ENCODE assay signal across 8 cellular contexts in genomic region chr19:48836089-48837017, GRCh38. TPM values are rescaled to one million over a fixed set of nuclear protein-coding genes. Genes with fewer than 3 reads are reported as not detected.
DNase-seq lines count a peak whose midpoint lies in the region; ATAC-seq lines count a peak whose summit lies in the region.

Gene HSD17B14 (minus strand): TSS chr19:48836491. CDS start chr19:48836411, 80 bp downstream.

- no peaks in the 10 kb centered on the region for H3K9me3 ChIP-seq in HUES64 (ENCODE audit: insufficient read depth, low read depth, low read length)

- intact Hi-C loops in left ventricle myocardium superior (cut with micrococcal nuclease) (no loop called here), sciatic nerve (cut with DNase I) (loop anchor here (5.0 kb wide), 1 partner anchor 39 kb away; no protein-coding TSS in a partner anchor)

- WGBS in HUES64, result under 1% methylated on average over 35 of the region's 35 CpGs

- ATAC-seq in activated naive CD8-positive, alpha-beta T cell treated with anti-CD3 and anti-CD28 coated beads, Interleukin-2, amount 10 ng/mL, durations not matched to agents 7 days and 5 days (ENCODE audit: low read depth), result peak; percentile 10
- ATAC-seq in left ventricle myocardium superior, result peak; percentile 31
- peak; percentile 61 for ATAC-seq in sciatic nerve
- no peak for ATAC-seq in HG02571 (IDR thresholded peaks at IDR 0.05; ENCODE audit: unreplicated experiment)
- ATAC-seq in activated CD4-positive, CD25-positive, alpha-beta regulatory T cell treated with anti-CD3 and anti-CD28 coated beads, Interleukin-2, amount 50 U/mL, for 24 hours, result no peak

- no peaks in the 10 kb centered on the region for H3K36me3 Mint-ChIP-seq in activated naive CD8-positive, alpha-beta T cell treated with anti-CD3 and anti-CD28 coated beads, Interleukin-2, amount 10 ng/mL, durations not matched to agents 7 days and 5 days

- H3K4me1 ChIP-seq in HUES64 (ENCODE audit: insufficient read depth, low read length), result no peaks in the 10 kb centered on the region

- peak within 1 kb of the TSS; percentile 91 for H3K4me3 Mint-ChIP-seq in activated naive CD8-positive, alpha-beta T cell treated with anti-CD3 and anti-CD28 coated beads, Interleukin-2, amount 10 ng/mL, durations not matched to agents 7 days and 5 days

- POLR2A ChIA-PET in activated naive CD8-positive, alpha-beta T cell treated with anti-CD3 and anti-CD28 coated beads, Interleukin-2, amount 10 ng/mL, durations not matched to agents 7 days and 5 days (lab: Charles Lee), result interaction anchor here (0.5 to 2.4 kb wide), 10 partner anchors 22 to 134 kb away, joined by 3 to 9 read pairs (median 3); partner anchors contain the start of genes BCAT2 and PPP1R15A

- peaks cover 15% of the 10 kb centered on the region for H3K4me1 Mint-ChIP-seq in activated naive CD8-positive, alpha-beta T cell treated with anti-CD3 and anti-CD28 coated beads, Interleukin-2, amount 10 ng/mL, durations not matched to agents 7 days and 5 days

- H3K4me3 ChIP-seq in HUES64 (ENCODE audit: low read length), result peak within 1 kb of the TSS; percentile 59

- H3K9ac ChIP-seq in HUES64 (ENCODE audit: low read depth, low read length), result peak within 1 kb of the TSS; percentile 47

- H3K27ac Mint-ChIP-seq in activated naive CD8-positive, alpha-beta T cell treated with anti-CD3 and anti-CD28 coated beads, Interleukin-2, amount 10 ng/mL, durations not matched to agents 7 days and 5 days, result peak within 1 kb of the TSS; percentile 82

- H3K27me3 ChIP-seq in HUES64 (ENCODE audit: insufficient read depth, low read length), result no peaks in the 10 kb centered on the region

- H3K27me3 Mint-ChIP-seq in activated naive CD8-positive, alpha-beta T cell treated with anti-CD3 and anti-CD28 coated beads, Interleukin-2, amount 10 ng/mL, durations not matched to agents 7 days and 5 days, result peaks cover 1% of the 10 kb centered on the region

- peak; percentile 59 for DNase-seq in EH (ENCODE audit: low read depth)
- peak; percentile 43 for DNase-seq in activated naive CD8-positive, alpha-beta T cell treated with anti-CD3 and anti-CD28 coated beads, Interleukin-2, amount 10 ng/mL, durations not matched to agents 7 days and 5 days
- DNase-seq in left ventricle myocardium superior, result no peak
- peak; percentile 72 for DNase-seq in sciatic nerve (ENCODE audit: low spot score)
- DNase-seq in occipital lobe (lab: John Stamatoyannopoulos, UW), result no peak

- no peaks in the 10 kb centered on the region for H3K9me3 Mint-ChIP-seq in activated naive CD8-positive, alpha-beta T cell treated with anti-CD3 and anti-CD28 coated beads, Interleukin-2, amount 10 ng/mL, durations not matched to agents 7 days and 5 days

- peak within 1 kb of the TSS; percentile 73; the same call in 1 of the 2 replicates for H3K27ac ChIP-seq in HUES64 (ENCODE audit: low read depth, low read length)

- H3K36me3 ChIP-seq in HUES64 (ENCODE audit: insufficient read depth, low read length), result peaks cover 9% of the 10 kb centered on the region

RNA-seq across cellular contexts. Expression of gene HSD17B14, which starts in this region (rescaled TPM):
- polyA plus RNA-seq in HUES64 (2013, experiment 1 of 2), result 7.4 TPM
- 13.6 TPM for polyA plus RNA-seq in HUES64 (2013, experiment 2 of 2)
- total RNA-seq in activated naive CD8-positive, alpha-beta T cell treated with anti-CD3 and anti-CD28 coated beads, Interleukin-2, amount 10 ng/mL, durations not matched to agents 7 days and 5 days, result 1 to 10 TPM; 2.6 to 3.3 TPM
- total RNA-seq in left ventricle myocardium superior (1.2 TPM), sciatic nerve (22.2 TPM), occipital lobe (2.5 TPM)

Comparison
In these comparisons a context has a peak if more than half of its experiments do, and no peak if none do; other contexts are left out.
1. DNase-seq: peak in EH (single experiment), activated naive CD8-positive, alpha-beta T cell treated with anti-CD3 and anti-CD28 coated beads, Interleukin-2, amount 10 ng/mL, durations not matched to agents 7 days and 5 days (single experiment) and sciatic nerve (single experiment); none in left ventricle myocardium superior (single experiment) and occipital lobe (single experiment).
2. ATAC-seq: peak in activated naive CD8-positive, alpha-beta T cell treated with anti-CD3 and anti-CD28 coated beads, Interleukin-2, amount 10 ng/mL, durations not matched to agents 7 days and 5 days (single experiment), left ventricle myocardium superior (single experiment) and sciatic nerve (single experiment); none in HG02571 (single experiment) and activated CD4-positive, CD25-positive, alpha-beta regulatory T cell treated with anti-CD3 and anti-CD28 coated beads, Interleukin-2, amount 50 U/mL, for 24 hours (0 of 2).